ENCODE assay signal across 8 cellular contexts in the genomic region with DNA sequence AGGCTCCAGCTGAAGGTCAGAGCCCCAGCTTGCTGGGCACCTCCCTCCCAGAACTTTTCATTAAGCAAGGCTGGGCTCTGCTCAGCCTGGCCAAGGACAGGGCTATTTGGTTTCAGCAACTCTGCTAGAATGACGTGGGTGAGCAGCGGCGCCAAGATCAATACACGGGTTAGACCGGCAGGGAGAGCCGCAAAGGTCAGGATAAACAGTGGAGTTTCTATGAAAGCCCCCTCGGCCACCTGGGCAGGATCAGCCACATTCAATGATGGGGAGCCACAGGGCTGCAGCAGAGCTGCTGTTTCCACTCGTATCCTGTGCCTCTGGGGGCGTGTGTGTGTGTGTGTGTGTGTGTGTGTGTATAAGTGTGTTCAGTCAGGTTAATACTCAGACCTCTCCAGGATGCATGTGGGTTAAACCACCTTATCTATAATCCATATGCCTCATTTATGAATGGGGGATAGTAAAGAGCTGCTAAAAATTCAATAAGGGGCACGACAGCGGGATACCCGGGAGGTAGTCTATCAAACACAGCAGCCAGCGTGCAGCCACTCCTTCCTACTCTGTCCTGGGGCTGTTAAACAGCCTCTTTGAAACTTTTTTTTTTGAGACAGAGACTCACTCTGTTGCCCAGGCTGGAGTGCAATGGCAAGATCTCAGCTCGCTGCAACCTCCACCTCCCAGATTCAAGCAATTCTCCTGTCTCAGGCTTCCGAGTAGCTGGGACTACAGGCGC. TPM values are rescaled to one million over a fixed set of nuclear protein-coding genes. Genes with fewer than 3 reads are reported as not detected.
DNase-seq lines count a peak whose midpoint lies in the region; ATAC-seq and TF ChIP-seq lines count a peak whose summit lies in the region.

No MANE protein-coding gene starts in this region.

- H3K4me3 ChIP-seq in mammary epithelial cell (replicated peaks in 1 of 3; ENCODE audit: insufficient read depth in 1 of 3, low read depth in 2 of 3, low read length in 3 of 3): no peak overlapping the region
- no peak overlapping the region for H3K4me3 ChIP-seq in transverse colon
- H3K4me3 ChIP-seq in HAP-1: no peak overlapping the region

- dilution Hi-C loops in mammary epithelial cell (cut with HindIII; ENCODE audit: low sequenced_read_pairs): no loop called here

- DNase-seq in activated T-cell treated with anti-CD3 and anti-CD28 coated beads, Interleukin-2, amount 50 U/mL, for 24 hours: no peak
- DNase-seq in activated T-cell treated with anti-CD3 and anti-CD28 coated beads for 4 hours (no peak), mammary epithelial cell (peak; percentile 71), mesothelial cell of epicardium (ENCODE audit: low spot score in 2 of 2, unreplicated experiment in 2 of 2) (no peak), transverse colon (no peak), HAP-1 (ENCODE audit: low spot score in 2 of 2) (no peak), NCI-H446 (lab: John Stamatoyannopoulos, UW) (no peak)

- no peaks in the 10 kb centered on the region for H3K27me3 Mint-ChIP-seq in activated T-cell treated with anti-CD3 and anti-CD28 coated beads, Interleukin-2, amount 50 U/mL, for 24 hours
- H3K27me3 Mint-ChIP-seq in mesothelial cell of epicardium (ENCODE audit: low read depth): no peaks in the 10 kb centered on the region

- ATAC-seq in GM18517 (IDR thresholded peaks at IDR 0.05; ENCODE audit: unreplicated experiment): no peak

- peak overlapping the region; percentile 75 for H3K27ac ChIP-seq in mammary epithelial cell (ENCODE audit: insufficient read depth, low read depth, low read length)
- peak overlapping the region; percentile 96 to 100 (median 98) for H3K27ac ChIP-seq in transverse colon

- TF ChIP-seq POLR2A in transverse colon (IDR thresholded peaks at IDR 0.05): no peak

- peaks cover 22% of the 10 kb centered on the region for H4K20me1 ChIP-seq in mammary epithelial cell (ENCODE audit: insufficient read depth, low read length)

- no peaks in the 10 kb centered on the region for H3K9me3 Mint-ChIP-seq in activated T-cell treated with anti-CD3 and anti-CD28 coated beads, Interleukin-2, amount 50 U/mL, for 24 hours
- H3K9me3 Mint-ChIP-seq in mesothelial cell of epicardium: no peaks in the 10 kb centered on the region

- H2AFZ ChIP-seq in mammary epithelial cell (ENCODE audit: low read depth, low read length): no peak overlapping the region

- H3K4me1 ChIP-seq in mammary epithelial cell (ENCODE audit: insufficient read depth, low read length): peaks cover 79% of the 10 kb centered on the region
- peaks cover 72 to 95% (median 79%) of the 10 kb centered on the region in 4 donors for H3K4me1 ChIP-seq in transverse colon
- peaks cover 13% of the 10 kb centered on the region for H3K4me1 ChIP-seq in HAP-1

- peaks cover 92% of the 10 kb centered on the region for H3K4me1 Mint-ChIP-seq in activated T-cell treated with anti-CD3 and anti-CD28 coated beads, Interleukin-2, amount 50 U/mL, for 24 hours (ENCODE audit: low read depth)
- H3K4me1 Mint-ChIP-seq in mesothelial cell of epicardium: peaks cover 59% of the 10 kb centered on the region

- H3K4me3 Mint-ChIP-seq in activated T-cell treated with anti-CD3 and anti-CD28 coated beads, Interleukin-2, amount 50 U/mL, for 24 hours: peak overlapping the region; percentile 34
- no peak overlapping the region for H3K4me3 Mint-ChIP-seq in mesothelial cell of epicardium

- no peak for TF ChIP-seq EP300 in transverse colon (IDR thresholded peaks at IDR 0.05; ENCODE audit: low read depth)

- TF ChIP-seq CTCF in mammary epithelial cell (conservative IDR thresholded peaks at IDR 0.05 in 1 of 2, IDR thresholded peaks at IDR 0.05 in 1 of 2; ENCODE audit: extremely low read depth in 1 of 2, insufficient read depth in 1 of 2, low read depth in 1 of 2, low read length in 2 of 2) (no peak), mesothelial cell of epicardium (IDR thresholded peaks at IDR 0.05; ENCODE audit: unreplicated experiment) (no peak), transverse colon (IDR thresholded peaks at IDR 0.05) (no peak)

- H3K27me3 ChIP-seq in mammary epithelial cell (ENCODE audit: insufficient read depth, low read length) (no peaks in the 10 kb centered on the region), transverse colon (no peaks in the 10 kb centered on the region), HAP-1 (ENCODE audit: low read depth) (no peaks in the 10 kb centered on the region)

- WGBS in mammary epithelial cell (ENCODE audit: low coverage, missing lambda C conversion rate): 9% methylated on average over 15 of the region's 16 CpGs
- WGBS in transverse colon (ENCODE audit: low coverage in 1 of 2), 2 donors: 41 to 45% methylated on average over 2 to 16 of the region's 16 CpGs

- BruUV-seq in mammary epithelial cell (replicated peaks; lab: Mats Ljungman, UMichigan): no TSS peak

- H3K79me2 ChIP-seq in mammary epithelial cell (ENCODE audit: insufficient read depth, low read length): peaks cover 98% of the 10 kb centered on the region

- CTCF ChIA-PET in mammary epithelial cell (lab: Charles Lee; ENCODE audit: low non-redundant PET): interaction anchor here (0.6 kb wide), 1 partner anchor 118 kb away, joined by 3 read pairs; no protein-coding TSS in a partner anchor

- H3K9me3 ChIP-seq in mammary epithelial cell (replicated peaks; ENCODE audit: insufficient read depth, low read length): no peaks in the 10 kb centered on the region
- H3K9me3 ChIP-seq in transverse colon: no peaks in the 10 kb centered on the region
- H3K9me3 ChIP-seq in HAP-1: no peaks in the 10 kb centered on the region

- H3K4me2 ChIP-seq in mammary epithelial cell (ENCODE audit: insufficient read depth, low read depth, low read length): peak overlapping the region; percentile 58

- intact Hi-C loops in mammary epithelial cell (cut with micrococcal nuclease) (loop anchor here (1.0 to 2.0 kb wide), 4 partner anchors 16 to 117 kb away; no protein-coding TSS in a partner anchor), transverse colon (cut with DNase I; ENCODE audit: low total_unique reads) (no loop called here)

- peak overlapping the region; percentile 66 for H3K9ac ChIP-seq in mammary epithelial cell (ENCODE audit: insufficient read depth, low read length)

- peaks cover 7% of the 10 kb centered on the region for H3K36me3 ChIP-seq in mammary epithelial cell (ENCODE audit: insufficient read depth, low read length)
- H3K36me3 ChIP-seq in transverse colon: no peaks in the 10 kb centered on the region
- peaks cover 12% of the 10 kb centered on the region for H3K36me3 ChIP-seq in HAP-1 (replicated peaks)

- in situ Hi-C loops in mammary epithelial cell (cut with MboI; ENCODE audit: low sequenced_read_pairs in 2 of 2) (no loop called here), transverse colon (cut with MboI; ENCODE audit: low pct_ligation_motif_present in 1 of 4, low pct_unique_long_range_greater_than_20kb in 1 of 4, low sequenced_read_pairs in 3 of 4) (no loop called here), HAP-1 (cut with MboI; ENCODE audit: low sequenced_read_pairs) (no loop called here)

- H3K36me3 Mint-ChIP-seq in activated T-cell treated with anti-CD3 and anti-CD28 coated beads, Interleukin-2, amount 50 U/mL, for 24 hours (ENCODE audit: low read depth): peaks cover 88% of the 10 kb centered on the region
- H3K36me3 Mint-ChIP-seq in mesothelial cell of epicardium: peaks cover 8% of the 10 kb centered on the region

- H3K27ac Mint-ChIP-seq in activated T-cell treated with anti-CD3 and anti-CD28 coated beads, Interleukin-2, amount 50 U/mL, for 24 hours: peak overlapping the region; percentile 95
- H3K27ac Mint-ChIP-seq in mesothelial cell of epicardium: peak overlapping the region; percentile 93

RNA-seq across cellular contexts. Expression of a gene that starts 34.8 kb away (rescaled TPM):
- 1,000 to 10,000 TPM; 1,183 to 1,246 TPM for total RNA-seq in mammary epithelial cell
- polyA plus RNA-seq in mammary epithelial cell: 295 TPM
- polyA minus RNA-seq in mammary epithelial cell: 996 TPM
- total RNA-seq in mesothelial cell of epicardium: 321 to 346 TPM (median 341 TPM) in 3 replicates
- total RNA-seq in transverse colon: 100 to 1,000 TPM; 385 to 511 (median 460) TPM
